ENCODE assay signal across 1 cellular context in the genomic region with DNA sequence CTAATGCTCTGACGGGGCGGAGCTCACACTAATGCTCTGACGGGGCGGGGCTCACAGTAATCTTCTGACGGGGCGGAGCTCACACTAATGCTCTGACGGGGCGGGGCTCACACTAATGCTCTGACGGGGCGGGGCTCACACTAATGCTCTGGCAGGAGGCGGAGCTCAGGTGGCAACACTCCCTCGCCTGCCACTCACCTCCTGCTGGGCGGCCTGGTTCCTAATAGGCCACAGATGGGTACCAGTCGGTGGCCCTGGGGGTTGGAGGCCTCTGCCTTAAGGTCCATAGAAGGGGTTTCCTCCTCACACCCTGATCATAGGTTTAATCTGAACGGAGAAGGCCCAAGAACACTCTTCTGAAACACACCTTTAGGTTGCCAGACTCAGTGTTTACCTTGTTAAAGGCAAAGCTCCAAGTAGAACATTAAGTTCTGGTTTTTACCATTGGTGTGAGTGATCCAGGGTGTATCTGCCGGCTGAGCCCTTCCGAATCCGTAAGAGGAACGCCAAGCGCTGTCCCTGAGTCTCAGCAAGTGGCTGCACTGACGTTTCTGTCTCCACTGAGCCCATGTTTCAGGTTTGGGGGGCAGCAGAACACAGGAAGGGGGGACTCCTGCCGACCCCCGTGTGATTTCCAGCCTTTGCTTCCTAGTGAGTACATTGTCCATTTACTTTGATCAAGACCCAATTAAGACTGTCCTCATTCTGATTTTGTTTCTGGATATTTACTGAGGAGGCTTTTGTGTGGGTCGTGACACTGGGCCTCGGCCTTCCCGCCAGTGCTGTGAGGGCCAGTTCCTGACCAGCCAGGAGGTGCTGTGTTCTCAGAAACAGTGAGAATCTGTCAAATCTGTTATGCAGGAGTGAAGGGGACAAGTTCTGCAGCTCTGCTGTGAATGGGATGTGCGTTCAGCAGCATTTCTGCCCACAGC.
TF ChIP-seq lines count a peak whose summit lies in the region.

No MANE protein-coding gene starts in this region.

TF ChIP-seq in GM23338, 12 proteins besides CTCF, POLR2A, EP300 and RAD21:
- no peak for TF ChIP-seq POLR2AphosphoS5 (IDR thresholded peaks at IDR 0.05; ENCODE audit: low read depth)
- TF ChIP-seq JUNB (IDR thresholded peaks at IDR 0.05; ENCODE audit: unreplicated experiment), result no peak
- no peak for TF ChIP-seq ZNF114 (CRISPR knock-in tag; IDR thresholded peaks at IDR 0.05)
- no peak for TF ChIP-seq NANOG (IDR thresholded peaks at IDR 0.05; ENCODE audit: borderline replicate concordance)
- TF ChIP-seq, protein P1, sequence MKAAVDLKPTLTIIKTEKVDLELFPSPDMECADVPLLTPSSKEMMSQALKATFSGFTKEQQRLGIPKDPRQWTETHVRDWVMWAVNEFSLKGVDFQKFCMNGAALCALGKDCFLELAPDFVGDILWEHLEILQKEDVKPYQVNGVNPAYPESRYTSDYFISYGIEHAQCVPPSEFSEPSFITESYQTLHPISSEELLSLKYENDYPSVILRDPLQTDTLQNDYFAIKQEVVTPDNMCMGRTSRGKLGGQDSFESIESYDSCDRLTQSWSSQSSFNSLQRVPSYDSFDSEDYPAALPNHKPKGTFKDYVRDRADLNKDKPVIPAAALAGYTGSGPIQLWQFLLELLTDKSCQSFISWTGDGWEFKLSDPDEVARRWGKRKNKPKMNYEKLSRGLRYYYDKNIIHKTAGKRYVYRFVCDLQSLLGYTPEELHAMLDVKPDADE (IDR thresholded peaks at IDR 0.05), result no peak
- no peak for TF ChIP-seq ZNF331 (CRISPR knock-in tag; IDR thresholded peaks at IDR 0.05; ENCODE audit: low read depth)
